Comparison of ENCODE assay signal across 8 cellular contexts in genomic region chr1:165686121-165686970, GRCh38. TPM values are rescaled to one million over a fixed set of nuclear protein-coding genes. Genes with fewer than 3 reads are reported as not detected.
DNase-seq lines count a peak whose midpoint lies in the region; ATAC-seq and TF ChIP-seq lines count a peak whose summit lies in the region.

No MANE protein-coding gene starts in this region.

- intact Hi-C loops in CD14-positive monocyte (cut with micrococcal nuclease) (no loop called here), colonic mucosa (cut with DNase I) (no loop called here)

- H3K36me3 Mint-ChIP-seq in CD14-positive monocyte (peaks cover 62 to 76% of the 10 kb centered on the region in 2 donors), nephron progenitor cell (ENCODE audit: low read depth) (peaks cover 82% of the 10 kb centered on the region)
- peaks cover 19% of the 10 kb centered on the region for H3K36me3 Mint-ChIP-seq in activated naive CD8-positive, alpha-beta T cell

- H3K27ac Mint-ChIP-seq in CD14-positive monocyte (peak overlapping the region; percentile 1 to 87 (median 41)), nephron progenitor cell (no peak overlapping the region)
- peak overlapping the region; percentile 69 for H3K27ac Mint-ChIP-seq in activated naive CD8-positive, alpha-beta T cell

- TF ChIP-seq CTCF in CD14-positive monocyte (IDR thresholded peaks at IDR 0.05) (no peak), nephron progenitor cell (IDR thresholded peaks at IDR 0.05) (no peak), colonic mucosa (IDR thresholded peaks at IDR 0.05) (no peak)

- H3K9me3 ChIP-seq in colonic mucosa, result no peaks in the 10 kb centered on the region

- H3K4me1 ChIP-seq in colonic mucosa, result no peaks in the 10 kb centered on the region

- H3K27me3 ChIP-seq in colonic mucosa, result no peaks in the 10 kb centered on the region

- no peak overlapping the region for H3K4me3 Mint-ChIP-seq in CD14-positive monocyte
- H3K4me3 Mint-ChIP-seq in activated naive CD8-positive, alpha-beta T cell, result no peak overlapping the region
- H3K4me3 Mint-ChIP-seq in nephron progenitor cell, result no peak overlapping the region

- peak; percentile 54 for ATAC-seq in GM18870 (IDR thresholded peaks at IDR 0.05; ENCODE audit: unreplicated experiment)
- peak; percentile 79 for ATAC-seq in HG03378 (IDR thresholded peaks at IDR 0.05; ENCODE audit: unreplicated experiment)
- ATAC-seq in GM19328 (IDR thresholded peaks at IDR 0.05; ENCODE audit: unreplicated experiment), result no peak

- no peak overlapping the region for H3K9ac ChIP-seq in colonic mucosa (ENCODE audit: low read depth in 2 of 2, low read length in 2 of 2)

- H3K9me3 Mint-ChIP-seq in CD14-positive monocyte (peaks cover 0 to 9% (median 5%) of the 10 kb centered on the region in 7 donors), nephron progenitor cell (peaks cover 43% of the 10 kb centered on the region)
- H3K9me3 Mint-ChIP-seq in activated naive CD8-positive, alpha-beta T cell (ENCODE audit: low read depth), result no peaks in the 10 kb centered on the region

- H3K27ac ChIP-seq in colonic mucosa, result no peak overlapping the region

- no peak overlapping the region for H3K4me3 ChIP-seq in colonic mucosa

- H3K27me3 Mint-ChIP-seq in CD14-positive monocyte (ENCODE audit: low read depth in 3 of 3) (no peaks in the 10 kb centered on the region), nephron progenitor cell (ENCODE audit: low read depth, poor library complexity) (no peaks in the 10 kb centered on the region)
- no peaks in the 10 kb centered on the region for H3K27me3 Mint-ChIP-seq in activated naive CD8-positive, alpha-beta T cell

- H3K4me1 Mint-ChIP-seq in CD14-positive monocyte (peaks cover 36% of the 10 kb centered on the region), nephron progenitor cell (no peaks in the 10 kb centered on the region)
- peaks cover 44% of the 10 kb centered on the region for H3K4me1 Mint-ChIP-seq in activated naive CD8-positive, alpha-beta T cell (ENCODE audit: low read depth)

- DNase-seq in CD14-positive monocyte (ENCODE audit: low spot score) (no peak), nephron progenitor cell (no peak), NCI-H510A treated with DMSO at 0.1 percent for 48 hours (lab: John Stamatoyannopoulos, UW) (no peak), colonic mucosa (no peak)

- no peaks in the 10 kb centered on the region for H3K36me3 ChIP-seq in colonic mucosa

RNA-seq across cellular contexts. Expression of gene ALDH9A1, which starts 12.0 kb away (rescaled TPM):
- polyA plus RNA-seq in CD14-positive monocyte, result 10 to 100 TPM; 57.7 to 60.0 TPM
- total RNA-seq in colonic mucosa, result 10 to 100 TPM; 62.3 to 77.4 TPM

RNA-seq across cellular contexts. Expression of gene MGST3, which starts 55.3 kb away (rescaled TPM):
- polyA plus RNA-seq in CD14-positive monocyte, result 100 to 1,000 TPM; 189 to 228 TPM
- 100 to 1,000 TPM; 338 to 410 TPM for total RNA-seq in colonic mucosa
